Comparison of ENCODE assay signal across 23 cellular contexts in genomic region chrX:34584781-34585180, GRCh38.
"Had no signal": no experiment of that assay in that cellular context is flagged by ENCODE, and none has a peak within 500 bp of the region (broad histone marks: within the 10 kb centered on the region; RNA-seq: fewer than 3 reads in every experiment).

No MANE protein-coding gene starts in this region.

- H3K9me3 Mint-ChIP-seq: activated CD4-positive, alpha-beta T cell treated with anti-CD3 and anti-CD28 coated beads, Interleukin-2, amount 10 ng/mL, durations not matched to agents 7 days and 5 days; activated T-cell treated with anti-CD3 and anti-CD28 coated beads, Interleukin-2, amount 50 U/mL, for 4 hours had no signal

- H3K4me3 Mint-ChIP-seq: activated CD4-positive, alpha-beta memory T cell treated with anti-CD3 and anti-CD28 coated beads for 36 hours; activated CD4-positive, alpha-beta T cell treated with anti-CD3 and anti-CD28 coated beads, Interleukin-2, amount 10 ng/mL, durations not matched to agents 7 days and 5 days; activated naive CD4-positive, alpha-beta T cell treated with anti-CD3 and anti-CD28 coated beads for 36 hours; activated naive CD8-positive, alpha-beta T cell; activated T-cell treated with anti-CD3 and anti-CD28 coated beads, Interleukin-2, amount 50 U/mL, for 4 hours; T-cell had no signal

- H3K27me3 Mint-ChIP-seq: activated CD4-positive, alpha-beta memory T cell treated with anti-CD3 and anti-CD28 coated beads for 36 hours; activated CD4-positive, alpha-beta T cell treated with anti-CD3 and anti-CD28 coated beads, Interleukin-2, amount 10 ng/mL, durations not matched to agents 7 days and 5 days; activated naive CD8-positive, alpha-beta T cell had no signal

- H3K27ac ChIP-seq: brain microvascular endothelial cell had no signal

- H3K27ac Mint-ChIP-seq: activated CD4-positive, alpha-beta memory T cell treated with anti-CD3 and anti-CD28 coated beads for 36 hours; activated CD4-positive, alpha-beta T cell treated with anti-CD3 and anti-CD28 coated beads, Interleukin-2, amount 10 ng/mL, durations not matched to agents 7 days and 5 days; activated naive CD4-positive, alpha-beta T cell treated with anti-CD3 and anti-CD28 coated beads for 36 hours; activated naive CD8-positive, alpha-beta T cell; T-cell had no signal

- H3K27me3 ChIP-seq: brain microvascular endothelial cell had no signal

- H3K36me3 ChIP-seq: brain microvascular endothelial cell had no signal

- FAIRE-seq: RCC 7860, TTC549 had no signal

- ATAC-seq: activated T-cell treated with anti-CD3 and anti-CD28 coated beads, Interleukin-2, amount 50 U/mL, for 4 hours; PC-3; T-cell had no signal

- DNase-seq: activated CD4-positive, alpha-beta memory T cell treated with anti-CD3 and anti-CD28 coated beads for 36 hours; activated CD4-positive, alpha-beta T cell treated with anti-CD3 and anti-CD28 coated beads, Interleukin-2, amount 10 ng/mL, durations not matched to agents 7 days and 5 days; activated CD4-positive, CD25-positive, alpha-beta regulatory T cell; activated CD8-positive, alpha-beta memory T cell treated with anti-CD3 and anti-CD28 coated beads for 24 hours; activated gamma-delta T cell; activated naive CD4-positive, alpha-beta T cell treated with anti-CD3 and anti-CD28 coated beads for 36 hours; activated T-cell treated with anti-CD3 and anti-CD28 coated beads, Interleukin-2, amount 50 U/mL, for 4 hours; amygdala; brain microvascular endothelial cell; MM.1S; NCI-H1105 treated with DMSO at 0.1 percent for 48 hours; NCI-H1436 treated with DMSO at 0.1 percent for 48 hours; NCI-H187; NCI-H446; NCI-H524; PC-3; SHP77; T-cell; T-helper 2 cell; T1000 had no signal

- H3K36me3 Mint-ChIP-seq: activated CD4-positive, alpha-beta memory T cell treated with anti-CD3 and anti-CD28 coated beads for 36 hours; activated naive CD8-positive, alpha-beta T cell; T-cell had no signal

- H3K4me1 Mint-ChIP-seq: activated CD4-positive, alpha-beta T cell treated with anti-CD3 and anti-CD28 coated beads, Interleukin-2, amount 10 ng/mL, durations not matched to agents 7 days and 5 days; T-cell had no signal
